ENCODE assay signal across 13 cellular contexts in genomic region chr22:29481265-29482000, GRCh38. TPM values are rescaled to one million over a fixed set of nuclear protein-coding genes. Genes with fewer than 3 reads are reported as not detected.
DNase-seq lines count a peak whose midpoint lies in the region; ATAC-seq and TF ChIP-seq lines count a peak whose summit lies in the region.
"Had no signal": no experiment of that assay in that cellular context is flagged by ENCODE, and none has a peak within 500 bp of the region (broad histone marks: within the 10 kb centered on the region; RNA-seq: fewer than 3 reads in every experiment).

No MANE protein-coding gene starts in this region.

- H2AFZ ChIP-seq in HCT116 (ENCODE audit: low read depth, low read length, poor library complexity, severe bottlenecking), result no peak overlapping the region

- no peaks in the 10 kb centered on the region for H3K36me3 ChIP-seq in HCT116 (ENCODE audit: control insufficient read depth in 1 of 2, insufficient read depth in 2 of 2, low read length in 2 of 2)
- H3K36me3 ChIP-seq in body of pancreas (replicated peaks in 1 of 2; ENCODE audit: insufficient read depth in 1 of 2, low read depth in 2 of 2), result no peaks in the 10 kb centered on the region

- RAD21 ChIA-PET in HCT116 (lab: Charles Lee; ENCODE audit: low non-redundant PET in 1 of 2, low total read pairs in 2 of 2, uncharacterized antibody in 2 of 2, unreplicated experiment in 2 of 2), result no interaction called here

- TF ChIP-seq CTCF in 22Rv1 (IDR thresholded peaks at IDR 0.05) (no peak), HCT116 (IDR thresholded peaks at IDR 0.05 in 2 of 3, conservative IDR thresholded peaks at IDR 0.05 in 1 of 3; ENCODE audit: borderline replicate concordance in 1 of 3, insufficient read depth in 1 of 3, low read depth in 2 of 3, low read length in 2 of 3) (no peak), body of pancreas (IDR thresholded peaks at IDR 0.05) (no peak)

- no peaks in the 10 kb centered on the region for H3K9me3 Mint-ChIP-seq in memory B cell

- H3K4me1 ChIP-seq in HCT116 (ENCODE audit: control insufficient read depth in 1 of 2, insufficient read depth in 2 of 2, low read length in 2 of 2) (peaks cover 0 to 13% of the 10 kb centered on the region in 2 experiments; a peak in 2 of 4 replicates), body of pancreas (peaks cover 22% of the 10 kb centered on the region)

- H3K27me3 ChIP-seq in HCT116 (ENCODE audit: insufficient read depth, low read length) (no peaks in the 10 kb centered on the region; the same call in 1 of the 2 replicates), body of pancreas (peaks cover 7 to 28% of the 10 kb centered on the region in 2 donors)

- ATAC-seq in HCT116 (no peak), body of pancreas (peak; percentile 24), memory B cell (ENCODE audit: low read depth) (peak; percentile 10), GM18861 (IDR thresholded peaks at IDR 0.05; ENCODE audit: unreplicated experiment) (no peak), sciatic nerve (no peak)

- TF ChIP-seq POLR2A in HCT116 (IDR thresholded peaks at IDR 0.05; ENCODE audit: borderline replicate concordance, extremely low read depth, insufficient read depth, insufficient read length), result no peak
- TF ChIP-seq POLR2A in body of pancreas (IDR thresholded peaks at IDR 0.05), result no peak

- intact Hi-C loops in HCT116 (cut with micrococcal nuclease) (no loop called here), body of pancreas (cut with DNase I) (no loop called here), sciatic nerve (cut with DNase I) (no loop called here)

- no peak overlapping the region for H3K4me2 ChIP-seq in HCT116 (ENCODE audit: low read length)
- H3K4me2 ChIP-seq: KMS-11 had no signal

- no peaks in the 10 kb centered on the region for H3K9me3 ChIP-seq in HCT116 (ENCODE audit: control insufficient read depth in 1 of 2, insufficient read depth in 1 of 2, low read depth in 1 of 2, low read length in 2 of 2)
- no peaks in the 10 kb centered on the region for H3K9me3 ChIP-seq in body of pancreas

- no peaks in the 10 kb centered on the region for H4K20me1 ChIP-seq in HCT116 (ENCODE audit: insufficient read depth)

- CTCF ChIA-PET in HCT116 (lab: Charles Lee), result interaction anchor here (1.4 to 1.8 kb wide), 2 partner anchors 9 to 11 kb away, joined by 3 to 7 read pairs; no protein-coding TSS in a partner anchor

- no peak for DNase-seq in HCT116 (ENCODE audit: low read depth, low spot score)
- DNase-seq in body of pancreas, result peak; percentile 41 to 54 (median 48)
- no peak for DNase-seq in memory B cell (ENCODE audit: low spot score in 2 of 2)
- DNase-seq in sciatic nerve (ENCODE audit: low spot score), result no peak
- no peak for DNase-seq in medulla oblongata (ENCODE audit: extremely low spot score)
- DNase-seq in stimulated activated CD4-positive, alpha-beta T cell treated with anti-CD3 and anti-CD28 coated beads, Interleukin-15, amount 100 ng/mL, for 24 hours, result no peak
- DNase-seq: DND-41 had no signal

- H3K79me2 ChIP-seq in HCT116 (ENCODE audit: insufficient read depth, low read length), result no peaks in the 10 kb centered on the region

- H3K27ac ChIP-seq in 22Rv1 (0 out of 2 replicates have a peak overlapping the region, but pooled peaks have one; percentile 25), HCT116 (ENCODE audit: low read depth, low read length) (no peak overlapping the region), body of pancreas (no peak overlapping the region)
- H3K27ac ChIP-seq: KMS-11 had no signal

- H3K9me2 ChIP-seq in HCT116 (ENCODE audit: insufficient read depth), result no peaks in the 10 kb centered on the region

- POLR2A ChIA-PET in HCT116 (lab: Charles Lee), result no interaction called here

- no peaks in the 10 kb centered on the region for H3K36me3 Mint-ChIP-seq in memory B cell

- no TSS peak for BruUV-seq in HCT116 (replicated peaks; lab: Mats Ljungman, UMichigan)

- H3K9ac ChIP-seq in HCT116 (ENCODE audit: low read length), result no peak overlapping the region
- H3K9ac ChIP-seq: KMS-11 had no signal

- no peak for TF ChIP-seq RAD21 in HCT116 (IDR thresholded peaks at IDR 0.05; ENCODE audit: low read depth)

- H3K4me3 Mint-ChIP-seq in memory B cell, result peak overlapping the region; percentile 30

- peaks cover 29% of the 10 kb centered on the region for H3K27me3 Mint-ChIP-seq in memory B cell

- no peak overlapping the region for H3K27ac Mint-ChIP-seq in memory B cell

- H3K4me1 Mint-ChIP-seq in memory B cell, result peaks cover 25% of the 10 kb centered on the region

- WGBS in body of pancreas, 2 donors, result 21 to 23% methylated on average over 15 of the region's 15 CpGs

- H3K4me3 ChIP-seq in HCT116 (replicated peaks in 1 of 2; ENCODE audit: low read depth in 1 of 2, low read length in 2 of 2) (no peak overlapping the region), body of pancreas (no peak overlapping the region)

TF ChIP-seq in HCT116, 20 proteins besides CTCF, POLR2A, EP300 and RAD21:
- TF ChIP-seq TCF7L2 (IDR thresholded peaks at IDR 0.05; ENCODE audit: borderline replicate concordance, extremely low read depth, insufficient read depth, insufficient read length) (peak; percentile 62), YY1 (IDR thresholded peaks at IDR 0.05; ENCODE audit: extremely low read depth, insufficient replicate concordance, low read depth, low read length) (no peak), POLR2AphosphoS5 (IDR thresholded peaks at IDR 0.05; ENCODE audit: low read depth, low read length) (no peak), ELF1 (IDR thresholded peaks at IDR 0.05; ENCODE audit: borderline replicate concordance, low read depth) (no peak)

RNA-seq across cellular contexts. Expression of gene NEFH, which starts 1.4 kb away (rescaled TPM):
- total RNA-seq in HCT116 (2021; ENCODE audit: unreplicated experiment), result not detected
- polyA plus RNA-seq in HCT116 (2012), result 0.01 and 0.04 TPM in 2 replicates
- under 1 TPM; 0.33 to 0.52 TPM for total RNA-seq in body of pancreas
- 1.4 TPM for total RNA-seq in sciatic nerve

RNA-seq across cellular contexts. Expression of gene RFPL1, which starts 43.0 kb away (rescaled TPM):
- total RNA-seq in HCT116 (2021; ENCODE audit: unreplicated experiment) (not detected), body of pancreas (not detected), sciatic nerve (not detected)
- polyA plus RNA-seq in HCT116 (2012), result not detected in 2 replicates
- total RNA-seq: pulmonary artery endothelial cell, SK-MEL-5, urinary bladder had no signal
- polyA plus RNA-seq: urinary bladder had no signal

Comparison
In these comparisons a context has a peak if more than half of its experiments do, and no peak if none do; other contexts are left out.
1. ATAC-seq: peak in body of pancreas (single experiment) and memory B cell (single experiment); none in HCT116 (single experiment), GM18861 (single experiment) and sciatic nerve (single experiment).
2. DNase-seq: peak in body of pancreas (4 of 4); none in HCT116 (single experiment), memory B cell (0 of 2), sciatic nerve (single experiment), medulla oblongata (single experiment) and stimulated activated CD4-positive, alpha-beta T cell treated with anti-CD3 and anti-CD28 coated beads, Interleukin-15, amount 100 ng/mL, for 24 hours (single experiment).